Comparison of ENCODE assay signal across 27 cellular contexts in the genomic region with DNA sequence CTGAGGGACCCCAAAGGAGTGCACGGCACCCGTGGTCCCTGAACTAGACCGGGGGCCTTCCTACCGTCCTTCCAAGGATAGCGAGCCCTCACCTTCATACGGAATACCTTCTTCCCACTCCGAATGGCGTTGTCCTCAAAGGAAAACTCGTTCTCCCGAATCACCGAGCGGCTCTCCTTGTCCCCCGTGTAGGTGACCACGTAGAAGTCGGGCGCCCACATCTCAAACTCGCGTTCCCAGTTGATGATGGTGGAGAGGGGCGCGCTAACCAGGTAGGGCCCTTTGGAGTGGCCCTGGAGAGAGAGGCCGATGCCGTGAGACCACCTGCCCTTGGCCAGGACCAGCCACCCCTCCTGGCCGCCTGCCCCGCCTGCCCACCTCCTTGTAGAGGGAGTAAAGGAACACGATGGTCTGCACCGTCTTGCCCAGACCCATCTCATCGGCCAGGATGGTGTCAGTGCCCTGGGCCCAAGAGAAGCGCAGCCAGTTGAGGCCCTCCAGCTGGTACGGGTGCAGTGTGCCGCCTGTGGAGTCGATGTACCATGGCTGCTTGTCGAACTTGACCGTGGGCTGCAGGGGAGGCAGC.
"Had no signal": no experiment of that assay in that cellular context is flagged by ENCODE, and none has a peak within 500 bp of the region (broad histone marks: within the 10 kb centered on the region; RNA-seq: fewer than 3 reads in every experiment).

No MANE protein-coding gene starts in this region.

- ATAC-seq: activated CD8-positive, alpha-beta memory T cell treated with anti-CD3 and anti-CD28 coated beads, Interleukin-2, amount 10 ng/mL, durations not matched to agents 7 days and 5 days; effector memory CD8-positive, alpha-beta T cell; gastrocnemius medialis had no signal

- H3K27ac Mint-ChIP-seq: activated CD4-positive, alpha-beta memory T cell treated with anti-CD3 and anti-CD28 coated beads for 36 hours; activated CD4-positive, alpha-beta T cell treated with anti-CD3 and anti-CD28 coated beads for 36 hours; activated CD4-positive, alpha-beta T cell treated with anti-CD3 and anti-CD28 coated beads, Interleukin-2, amount 10 ng/mL, durations not matched to agents 24 days and 14 days; activated CD8-positive, alpha-beta memory T cell treated with anti-CD3 and anti-CD28 coated beads, Interleukin-2, amount 10 ng/mL, durations not matched to agents 7 days and 5 days; activated CD8-positive, alpha-beta T cell treated with anti-CD3 and anti-CD28 coated beads, Interleukin-2, amount 10 ng/mL, durations not matched to agents 7 days and 5 days; activated naive CD4-positive, alpha-beta T cell treated with anti-CD3 and anti-CD28 coated beads for 36 hours; activated naive CD4-positive, alpha-beta T cell treated with anti-CD3 and anti-CD28 coated beads, Interleukin-2, amount 50 U/mL, for 24 hours; activated naive CD8-positive, alpha-beta T cell treated with anti-CD3 and anti-CD28 coated beads for 36 hours; activated naive CD8-positive, alpha-beta T cell treated with anti-CD3 and anti-CD28 coated beads, Interleukin-2, amount 50 U/mL, for 24 hours; activated T-helper 1 cell treated with anti-CD3 and anti-CD28 coated beads, Interleukin-12 subunit alpha, Interleukin-12 subunit beta, Interleukin-2, Interleukin-4 antibody, amounts not matched to agents 30 ng/mL and 10 ng/mL and 1 ng/mL, durations not matched to agents 14 hours and 24 hours and 36 hours; activated T-helper 2 cell treated with anti-CD3 and anti-CD28 coated beads, Interferon-gamma antibody, Interleukin-2, Interleukin-4, amounts not matched to agents 10 μg/mL and 5 μg/mL and 100 μg/mL, durations not matched to agents 14 hours and 24 hours and 36 hours; dendritic cell treated with granulocyte-macrophage colony-stimulating factor and Interleukin-4, amounts not matched to agents 40 ng/mL and 50 ng/mL, for 4 days had no signal

- H3K27me3 Mint-ChIP-seq: activated CD4-positive, alpha-beta memory T cell treated with anti-CD3 and anti-CD28 coated beads for 36 hours; activated naive CD4-positive, alpha-beta T cell treated with anti-CD3 and anti-CD28 coated beads, Interleukin-2, amount 50 U/mL, for 24 hours; activated naive CD8-positive, alpha-beta T cell treated with anti-CD3 and anti-CD28 coated beads for 36 hours had no signal

- H3K9me3 Mint-ChIP-seq: activated CD4-positive, alpha-beta memory T cell treated with anti-CD3 and anti-CD28 coated beads for 36 hours; activated CD4-positive, alpha-beta T cell treated with anti-CD3 and anti-CD28 coated beads, Interleukin-2, amount 10 ng/mL, durations not matched to agents 24 days and 14 days; activated naive CD4-positive, alpha-beta T cell treated with anti-CD3 and anti-CD28 coated beads for 36 hours; activated naive CD4-positive, alpha-beta T cell treated with anti-CD3 and anti-CD28 coated beads, Interleukin-2, amount 50 U/mL, for 24 hours; activated naive CD8-positive, alpha-beta T cell treated with anti-CD3 and anti-CD28 coated beads for 36 hours; activated naive CD8-positive, alpha-beta T cell treated with anti-CD3 and anti-CD28 coated beads, Interleukin-2, amount 50 U/mL, for 24 hours; activated T-helper 1 cell treated with anti-CD3 and anti-CD28 coated beads, Interleukin-12 subunit alpha, Interleukin-12 subunit beta, Interleukin-2, Interleukin-4 antibody, amounts not matched to agents 30 ng/mL and 10 ng/mL and 1 ng/mL, durations not matched to agents 14 hours and 24 hours and 36 hours; activated T-helper 2 cell treated with anti-CD3 and anti-CD28 coated beads, Interferon-gamma antibody, Interleukin-2, Interleukin-4, amounts not matched to agents 10 μg/mL and 5 μg/mL and 100 μg/mL, durations not matched to agents 14 hours and 24 hours and 36 hours; central memory CD8-positive, alpha-beta T cell; dendritic cell treated with granulocyte-macrophage colony-stimulating factor and Interleukin-4, amounts not matched to agents 40 ng/mL and 50 ng/mL, for 4 days; effector memory CD8-positive, alpha-beta T cell had no signal

- H3K4me1 ChIP-seq: adrenal gland, esophagus muscularis mucosa, foreskin keratinocyte had no signal

- H3K9me3 ChIP-seq: adrenal gland, esophagus muscularis mucosa, gastrocnemius medialis had no signal

- H3K27ac ChIP-seq: adrenal gland, brain microvascular endothelial cell, coronary artery, esophagus muscularis mucosa, foreskin keratinocyte, gastrocnemius medialis had no signal

- H3K4me3 Mint-ChIP-seq: activated CD4-positive, alpha-beta memory T cell treated with anti-CD3 and anti-CD28 coated beads for 36 hours; activated CD4-positive, alpha-beta T cell treated with anti-CD3 and anti-CD28 coated beads for 36 hours; activated CD4-positive, alpha-beta T cell treated with anti-CD3 and anti-CD28 coated beads, Interleukin-2, amount 10 ng/mL, durations not matched to agents 24 days and 14 days; activated CD8-positive, alpha-beta memory T cell treated with anti-CD3 and anti-CD28 coated beads, Interleukin-2, amount 10 ng/mL, durations not matched to agents 7 days and 5 days; activated CD8-positive, alpha-beta T cell treated with anti-CD3 and anti-CD28 coated beads, Interleukin-2, amount 10 ng/mL, durations not matched to agents 7 days and 5 days; activated naive CD4-positive, alpha-beta T cell treated with anti-CD3 and anti-CD28 coated beads for 36 hours; activated naive CD4-positive, alpha-beta T cell treated with anti-CD3 and anti-CD28 coated beads, Interleukin-2, amount 50 U/mL, for 24 hours; activated naive CD8-positive, alpha-beta T cell treated with anti-CD3 and anti-CD28 coated beads for 36 hours; activated naive CD8-positive, alpha-beta T cell treated with anti-CD3 and anti-CD28 coated beads, Interleukin-2, amount 50 U/mL, for 24 hours; activated T-helper 1 cell treated with anti-CD3 and anti-CD28 coated beads, Interleukin-12 subunit alpha, Interleukin-12 subunit beta, Interleukin-2, Interleukin-4 antibody, amounts not matched to agents 30 ng/mL and 10 ng/mL and 1 ng/mL, durations not matched to agents 14 hours and 24 hours and 36 hours; central memory CD8-positive, alpha-beta T cell; dendritic cell treated with granulocyte-macrophage colony-stimulating factor and Interleukin-4, amounts not matched to agents 40 ng/mL and 50 ng/mL, for 4 days; effector memory CD8-positive, alpha-beta T cell had no signal

- DNase-seq: activated CD4-positive, CD25-positive, alpha-beta regulatory T cell; activated CD4-positive, CD25-positive, alpha-beta regulatory T cell treated with anti-CD3 and anti-CD28 coated beads, Interleukin-2, amount 50 U/mL, for 72 hours; activated CD8-positive, alpha-beta memory T cell treated with anti-CD3 and anti-CD28 coated beads, Interleukin-2, amount 50 U/mL, for 4 hours; activated effector memory CD4-positive, alpha-beta T cell treated with anti-CD3 and anti-CD28 coated beads, Interleukin-2, amount 50 U/mL, for 16 hours; activated T-cell treated with anti-CD3 and anti-CD28 coated beads, Interleukin-2, amount 50 U/mL, for 1 hour; adrenal gland; amygdala; brain microvascular endothelial cell; effector CD4-positive, alpha-beta T cell; effector memory CD8-positive, alpha-beta T cell; gastrocnemius medialis had no signal

- H3K4me1 Mint-ChIP-seq: activated CD4-positive, alpha-beta T cell treated with anti-CD3 and anti-CD28 coated beads for 36 hours; activated CD4-positive, alpha-beta T cell treated with anti-CD3 and anti-CD28 coated beads, Interleukin-2, amount 10 ng/mL, durations not matched to agents 24 days and 14 days; activated CD8-positive, alpha-beta memory T cell treated with anti-CD3 and anti-CD28 coated beads, Interleukin-2, amount 10 ng/mL, durations not matched to agents 7 days and 5 days; activated naive CD4-positive, alpha-beta T cell treated with anti-CD3 and anti-CD28 coated beads, Interleukin-2, amount 50 U/mL, for 24 hours; activated naive CD8-positive, alpha-beta T cell treated with anti-CD3 and anti-CD28 coated beads, Interleukin-2, amount 50 U/mL, for 24 hours; central memory CD8-positive, alpha-beta T cell had no signal

- H3K4me3 ChIP-seq: adrenal gland, coronary artery, esophagus muscularis mucosa, gastrocnemius medialis had no signal

- H3K36me3 ChIP-seq: adrenal gland, brain microvascular endothelial cell, esophagus muscularis mucosa, gastrocnemius medialis had no signal

- H3K36me3 Mint-ChIP-seq: activated CD4-positive, alpha-beta memory T cell treated with anti-CD3 and anti-CD28 coated beads for 36 hours; activated CD8-positive, alpha-beta memory T cell treated with anti-CD3 and anti-CD28 coated beads, Interleukin-2, amount 10 ng/mL, durations not matched to agents 7 days and 5 days; activated naive CD4-positive, alpha-beta T cell treated with anti-CD3 and anti-CD28 coated beads, Interleukin-2, amount 50 U/mL, for 24 hours; activated naive CD8-positive, alpha-beta T cell treated with anti-CD3 and anti-CD28 coated beads for 36 hours had no signal
